Comparison of ENCODE assay signal across 2 cellular contexts in genomic region chr13:99955747-99956472, GRCh38.
TF ChIP-seq lines count a peak whose summit lies in the region.

No MANE protein-coding gene starts in this region.

TF ChIP-seq in H1, 55 proteins besides CTCF, POLR2A, EP300 and RAD21:
- TF ChIP-seq NANOG (IDR thresholded peaks at IDR 0.05; ENCODE audit: insufficient read depth, low read depth, low read length, poor library complexity, severe bottlenecking): no peak
- no peak for TF ChIP-seq FOSL1 (IDR thresholded peaks at IDR 0.05; ENCODE audit: insufficient read depth, low read depth, low read length)
- no peak for TF ChIP-seq SP1 (IDR thresholded peaks at IDR 0.05; ENCODE audit: low read depth, low read length)
- 0 out of 2 replicates have a peak, but pooled peaks have one; percentile 52 for TF ChIP-seq RBBP5 (IDR thresholded peaks at IDR 0.05; ENCODE audit: borderline replicate concordance, low read depth, low read length)
- TF ChIP-seq TAF1 (IDR thresholded peaks at IDR 0.05; ENCODE audit: low read depth, low read length): no peak
- TF ChIP-seq SP2 (IDR thresholded peaks at IDR 0.05; ENCODE audit: low read length): no peak
- TF ChIP-seq CTBP2 (IDR thresholded peaks at IDR 0.05; ENCODE audit: borderline replicate concordance, insufficient read depth, insufficient read length, low read length): no peak
- no peak for TF ChIP-seq KDM4A (IDR thresholded peaks at IDR 0.05; ENCODE audit: low read depth, low read length, severe bottlenecking)
- no peak for TF ChIP-seq MAFK (IDR thresholded peaks at IDR 0.05; ENCODE audit: low read depth, low read length)
- TF ChIP-seq JUND (IDR thresholded peaks at IDR 0.05; ENCODE audit: low read length): no peak
- no peak; the same call in 1 of the 2 replicates for TF ChIP-seq PHF8 (conservative IDR thresholded peaks at IDR 0.05; ENCODE audit: low read depth, low read length)
- TF ChIP-seq SIX5 (IDR thresholded peaks at IDR 0.05; ENCODE audit: low read depth, low read length): no peak
- no peak for TF ChIP-seq POLR2AphosphoS5 (IDR thresholded peaks at IDR 0.05; ENCODE audit: low read depth, low read length)
- peak; percentile 88 for TF ChIP-seq EZH2 (IDR thresholded peaks at IDR 0.05; ENCODE audit: low read depth, low read length, severe bottlenecking)
- TF ChIP-seq ZNF274 (IDR thresholded peaks at IDR 0.05; ENCODE audit: borderline replicate concordance, extremely low read depth, low read length): no peak
- peak; percentile 85 for TF ChIP-seq SUZ12 (IDR thresholded peaks at IDR 0.05; ENCODE audit: low read length)
- no peak for TF ChIP-seq HDAC2 (IDR thresholded peaks at IDR 0.05; ENCODE audit: borderline replicate concordance in 1 of 2, low read depth in 2 of 2, low read length in 2 of 2)
- peak; percentile 21 for TF ChIP-seq RNF2 (IDR thresholded peaks at IDR 0.05; ENCODE audit: borderline replicate concordance, low read depth, low read length, missing control alignments, poor library complexity, severe bottlenecking)
- TF ChIP-seq, protein P1, sequence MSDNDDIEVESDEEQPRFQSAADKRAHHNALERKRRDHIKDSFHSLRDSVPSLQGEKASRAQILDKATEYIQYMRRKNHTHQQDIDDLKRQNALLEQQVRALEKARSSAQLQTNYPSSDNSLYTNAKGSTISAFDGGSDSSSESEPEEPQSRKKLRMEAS (IDR thresholded peaks at IDR 0.05): peak; percentile 82
- no peak for TF ChIP-seq GTF2F1 (IDR thresholded peaks at IDR 0.05; ENCODE audit: borderline replicate concordance, low read depth, low read length)
- no peak for TF ChIP-seq BACH1 (IDR thresholded peaks at IDR 0.05; ENCODE audit: low read length)
- 0 out of 2 replicates have a peak, but pooled peaks have one; percentile 8 for TF ChIP-seq YY1 (IDR thresholded peaks at IDR 0.05; ENCODE audit: low read depth, low read length)
- no peak for TF ChIP-seq SAP30 (IDR thresholded peaks at IDR 0.05; ENCODE audit: insufficient read depth, insufficient replicate concordance, low read length)
- TF ChIP-seq HDAC6 (IDR thresholded peaks at IDR 0.05; ENCODE audit: low read depth, low read length): no peak
- no peak for TF ChIP-seq JUN (IDR thresholded peaks at IDR 0.05; ENCODE audit: low read depth, low read length)
- TF ChIP-seq SIN3A (conservative IDR thresholded peaks at IDR 0.05 in 1 of 2, IDR thresholded peaks at IDR 0.05 in 1 of 2; ENCODE audit: low read depth in 1 of 2, low read length in 2 of 2): no peak
- TF ChIP-seq TEAD4 (IDR thresholded peaks at IDR 0.05; ENCODE audit: low read depth, low read length): 0 out of 2 replicates have a peak, but pooled peaks have one; percentile 2
- TF ChIP-seq BCL11A (IDR thresholded peaks at IDR 0.05; ENCODE audit: low read depth in 2 of 2, low read length in 2 of 2): no peak
- TF ChIP-seq KDM1A (IDR thresholded peaks at IDR 0.05; ENCODE audit: borderline replicate concordance, low read length): no peak

TF ChIP-seq in neural cell, 6 proteins besides CTCF, POLR2A, EP300 and RAD21:
- TF ChIP-seq MXI1 (conservative IDR thresholded peaks at IDR 0.05; ENCODE audit: poor library complexity, severe bottlenecking): no peak
- TF ChIP-seq POLR2AphosphoS5 (IDR thresholded peaks at IDR 0.05): peak; percentile 25
